15 cellular contexts compared by ENCODE assay signal in the genomic region with DNA sequence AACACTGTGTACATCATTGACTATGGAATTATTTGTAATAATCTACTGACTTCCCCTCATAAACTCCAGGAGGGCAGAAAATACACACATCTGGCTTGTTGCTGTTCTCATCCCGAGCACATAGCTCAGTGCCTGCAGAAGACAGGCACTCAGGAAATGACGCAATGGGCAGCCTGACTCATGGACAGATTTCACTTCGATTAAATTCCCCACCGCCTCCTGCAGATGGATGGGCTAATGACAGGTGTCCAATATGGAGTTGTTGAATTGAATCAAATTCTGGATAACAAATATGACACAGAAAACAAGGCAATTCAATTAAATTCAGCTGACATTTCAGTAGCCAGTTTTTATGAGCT. TPM values are rescaled to one million over a fixed set of nuclear protein-coding genes. Genes with fewer than 3 reads are reported as not detected.
A peak's percentile ranks its signal among the peaks of the same experiment; 100 is the strongest.
DNase-seq lines count a peak whose midpoint lies in the region; ATAC-seq, FAIRE-seq and TF ChIP-seq lines count a peak whose summit lies in the region.
"Had no signal": no experiment of that assay in that cellular context is flagged by ENCODE, and none has a peak within 500 bp of the region (broad histone marks: within the 10 kb centered on the region; RNA-seq: fewer than 3 reads in every experiment).

No MANE protein-coding gene starts in this region.

- CTCF ChIA-PET in A549 (lab: Yijun Ruan, JAX) = interaction anchor here (1.5 to 7.0 kb wide), 7 partner anchors 10 to 1236 kb away, joined by 3 to 56 read pairs (median 8); no protein-coding TSS in a partner anchor

- no peak for TF ChIP-seq CTCF in A549 (IDR thresholded peaks at IDR 0.05)

- H3K4me2 ChIP-seq in A549 = no peak overlapping the region; the same call in 2 of the 3 replicates
- peak overlapping the region; percentile 29 for H3K4me2 ChIP-seq in GM23248 (ENCODE audit: unreplicated experiment)
- H3K4me2 ChIP-seq: BLaER1 had no signal

- DNase-seq in A549 (ENCODE audit: low read depth in 1 of 2, low spot score in 1 of 2) (peak in 1 of 2 experiments; percentile 51), GM23248 (peak; percentile 88), RKO (ENCODE audit: low spot score) (peak; percentile 74), dermis microvascular lymphatic vessel endothelial cell (ENCODE audit: low read depth in 2 of 2) (peak; percentile 58 to 64), T-helper 17 cell (no peak), small intestine (no peak)
- DNase-seq in activated naive CD4-positive, alpha-beta T cell (lab: John Stamatoyannopoulos, UW) = no peak
- DNase-seq: colonic mucosa; immature natural killer cell; Karpas-422; stimulated activated naive CD8-positive, alpha-beta T cell treated with anti-CD3 and anti-CD28 coated beads, Interleukin-15, Interleukin-2, amounts not matched to agents 100 U/mL and 50 U/mL, for 24 hours had no signal

- H3K4me3 ChIP-seq in A549 (no peak overlapping the region), GM23248 (peak overlapping the region; percentile 39), small intestine (ENCODE audit: low read depth in 1 of 2, low read length in 2 of 2) (no peak overlapping the region)
- H3K4me3 ChIP-seq: BLaER1, colonic mucosa had no signal

- no peaks in the 10 kb centered on the region; the same call in none of the 2 replicates for H3K27me3 ChIP-seq in GM23248 (replicated peaks; ENCODE audit: insufficient read depth)
- H3K27me3 ChIP-seq in small intestine (ENCODE audit: control insufficient read depth in 2 of 2, insufficient read depth in 2 of 2, low read length in 2 of 2) = peaks cover 0 to 20% of the 10 kb centered on the region in 2 donors
- H3K27me3 ChIP-seq: BLaER1 had no signal

- no peak for TF ChIP-seq POLR2A in A549 (IDR thresholded peaks at IDR 0.05; ENCODE audit: low read length)

- POLR2A ChIA-PET in A549 (lab: Yijun Ruan, JAX) = no interaction called here

- H3K27ac ChIP-seq in A549 (0 out of 6 replicates have a peak overlapping the region, but pooled peaks of 1 of the 2 experiments have one; percentile 8), GM23248 (peak overlapping the region; percentile 37), small intestine (ENCODE audit: low read depth in 1 of 2, low read length in 1 of 2) (no peak overlapping the region)
- H3K27ac ChIP-seq: BLaER1, colonic mucosa had no signal

- peaks cover 6% of the 10 kb centered on the region for H3K36me3 Mint-ChIP-seq in T-helper 17 cell (ENCODE audit: low read depth)
- H3K36me3 Mint-ChIP-seq: immature natural killer cell had no signal

- ATAC-seq in A549 (peak in 1 of 2 experiments; percentile 39; a peak in 2 of 6 replicates), T-helper 17 cell (no peak), GM21528 (IDR thresholded peaks at IDR 0.05; ENCODE audit: low FRiP score, unreplicated experiment) (no peak)
- ATAC-seq: Panc1; stimulated activated naive CD8-positive, alpha-beta T cell treated with anti-CD3 and anti-CD28 coated beads, Interleukin-15, Interleukin-2, amounts not matched to agents 100 U/mL and 50 U/mL, for 24 hours had no signal

- no peak overlapping the region for H3K27ac Mint-ChIP-seq in T-helper 17 cell
- H3K27ac Mint-ChIP-seq: immature natural killer cell had no signal

- H4K20me1 ChIP-seq in GM23248 (ENCODE audit: insufficient read depth) = no peaks in the 10 kb centered on the region
- H4K20me1 ChIP-seq: BLaER1 had no signal

- in situ Hi-C loops in GM23248 (cut with MboI) = loop anchor here (25.0 kb wide), 1 partner anchor 1132 kb away; no protein-coding TSS in a partner anchor

- no peaks in the 10 kb centered on the region for H3K79me2 ChIP-seq in GM23248 (ENCODE audit: insufficient read depth)

- no peak for FAIRE-seq in A549 (lab: Jason Lieb, UNC)
- FAIRE-seq in small intestine (lab: Jason Lieb, UNC) = no peak

- H3K9ac ChIP-seq in GM23248 = peak overlapping the region; percentile 34; the same call in 1 of the 2 replicates
- H3K9ac ChIP-seq: BLaER1 had no signal

- H3K4me3 Mint-ChIP-seq in T-helper 17 cell = no peak overlapping the region
- H3K4me3 Mint-ChIP-seq: immature natural killer cell had no signal

- no peak overlapping the region for H2AFZ ChIP-seq in GM23248

- H3K4me1 Mint-ChIP-seq in T-helper 17 cell = no peaks in the 10 kb centered on the region
- H3K4me1 Mint-ChIP-seq: immature natural killer cell had no signal

- H3K36me3 ChIP-seq in GM23248 (ENCODE audit: low read depth) (no peaks in the 10 kb centered on the region), small intestine (ENCODE audit: control insufficient read depth in 2 of 2, insufficient read depth in 2 of 2, low read length in 2 of 2) (no peaks in the 10 kb centered on the region)
- H3K36me3 ChIP-seq: BLaER1, colonic mucosa had no signal

- H3K9me2 ChIP-seq in GM23248 (ENCODE audit: insufficient read depth) = no peaks in the 10 kb centered on the region

- H3K27me3 Mint-ChIP-seq in T-helper 17 cell = peaks cover 87% of the 10 kb centered on the region

- H3F3A ChIP-seq in GM23248 (ENCODE audit: insufficient read depth) = no peaks in the 10 kb centered on the region

- no peak for TF ChIP-seq RAD21 in A549 (conservative IDR thresholded peaks at IDR 0.05 in 1 of 2, IDR thresholded peaks at IDR 0.05 in 1 of 2)

- H3K4me1 ChIP-seq in A549 = no peaks in the 10 kb centered on the region
- H3K4me1 ChIP-seq in GM23248 (ENCODE audit: insufficient read depth) = peaks cover 8% of the 10 kb centered on the region
- no peaks in the 10 kb centered on the region for H3K4me1 ChIP-seq in small intestine (ENCODE audit: control insufficient read depth in 2 of 2, insufficient read depth in 1 of 2, low read depth in 1 of 2, low read length in 1 of 2)
- H3K4me1 ChIP-seq: BLaER1, colonic mucosa had no signal

- H3K9me3 ChIP-seq in A549 = peaks cover 28% of the 10 kb centered on the region
- no peaks in the 10 kb centered on the region for H3K9me3 ChIP-seq in GM23248 (ENCODE audit: low read depth)
- H3K9me3 ChIP-seq in T-helper 17 cell (ENCODE audit: control insufficient read depth, low read length, poor library complexity, severe bottlenecking) = no peaks in the 10 kb centered on the region
- no peaks in the 10 kb centered on the region for H3K9me3 ChIP-seq in small intestine (ENCODE audit: control insufficient read depth, low read depth)
- H3K9me3 ChIP-seq: colonic mucosa had no signal

- 15% methylated on average over 4 of the region's 4 CpGs for WGBS in A549 (ENCODE audit: missing lambda C conversion rate)
- whole genome bisulfite sequencing in GM23248 (ENCODE audit: low coverage in 1 of 2, low lambda C conversion rate in 2 of 2, missing lambda C conversion rate in 2 of 2), 2 experiments = 7% methylated on average over 4 of the region's 4 CpGs
- 76 to 92% (median 91%) methylated on average over 4 of the region's 4 CpGs for WGBS in small intestine, 3 donors

- no peak for TF ChIP-seq EP300 in A549 (IDR thresholded peaks at IDR 0.05)

TF ChIP-seq in A549, 52 proteins besides CTCF, POLR2A, EP300 and RAD21 (continues in another document):
- TF ChIP-seq FOSL2 (IDR thresholded peaks at IDR 0.05) (no peak), FOSL2 (CRISPR knock-in tag; IDR thresholded peaks at IDR 0.05) (peak; percentile 25; the same call in 1 of the 2 replicates), POLR2AphosphoS2 (conservative IDR thresholded peaks at IDR 0.05; ENCODE audit: low read length) (no peak), ZSCAN20 (CRISPR knock-in tag; IDR thresholded peaks at IDR 0.05) (no peak), FOXS1 (CRISPR knock-in tag; IDR thresholded peaks at IDR 0.05) (no peak), CEBPB (IDR thresholded peaks at IDR 0.05) (peak; percentile 11 to 33; a peak in 2 of 4 replicates), TP53 (CRISPR knock-in tag; IDR thresholded peaks at IDR 0.05) (no peak), RCOR1 (IDR thresholded peaks at IDR 0.05; ENCODE audit: low read depth, low read length) (no peak), JUNB (IDR thresholded peaks at IDR 0.05) (no peak), CHD4 (IDR thresholded peaks at IDR 0.05; ENCODE audit: borderline replicate concordance) (no peak), CBX8 (IDR thresholded peaks at IDR 0.05) (no peak), PHF8 (IDR thresholded peaks at IDR 0.05; ENCODE audit: borderline replicate concordance, low read depth) (no peak), ZFP36 (IDR thresholded peaks at IDR 0.05; ENCODE audit: borderline replicate concordance, partially characterized antibody) (no peak)
- TF ChIP-seq, protein P1, sequence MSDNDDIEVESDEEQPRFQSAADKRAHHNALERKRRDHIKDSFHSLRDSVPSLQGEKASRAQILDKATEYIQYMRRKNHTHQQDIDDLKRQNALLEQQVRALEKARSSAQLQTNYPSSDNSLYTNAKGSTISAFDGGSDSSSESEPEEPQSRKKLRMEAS (IDR thresholded peaks at IDR 0.05) = no peak
- TF ChIP-seq, protein P2, sequence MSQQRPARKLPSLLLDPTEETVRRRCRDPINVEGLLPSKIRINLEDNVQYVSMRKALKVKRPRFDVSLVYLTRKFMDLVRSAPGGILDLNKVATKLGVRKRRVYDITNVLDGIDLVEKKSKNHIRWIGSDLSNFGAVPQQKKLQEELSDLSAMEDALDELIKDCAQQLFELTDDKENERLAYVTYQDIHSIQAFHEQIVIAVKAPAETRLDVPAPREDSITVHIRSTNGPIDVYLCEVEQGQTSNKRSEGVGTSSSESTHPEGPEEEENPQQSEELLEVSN (IDR thresholded peaks at IDR 0.05; ENCODE audit: borderline replicate concordance, low read depth) = no peak
- TF ChIP-seq, protein P3, sequence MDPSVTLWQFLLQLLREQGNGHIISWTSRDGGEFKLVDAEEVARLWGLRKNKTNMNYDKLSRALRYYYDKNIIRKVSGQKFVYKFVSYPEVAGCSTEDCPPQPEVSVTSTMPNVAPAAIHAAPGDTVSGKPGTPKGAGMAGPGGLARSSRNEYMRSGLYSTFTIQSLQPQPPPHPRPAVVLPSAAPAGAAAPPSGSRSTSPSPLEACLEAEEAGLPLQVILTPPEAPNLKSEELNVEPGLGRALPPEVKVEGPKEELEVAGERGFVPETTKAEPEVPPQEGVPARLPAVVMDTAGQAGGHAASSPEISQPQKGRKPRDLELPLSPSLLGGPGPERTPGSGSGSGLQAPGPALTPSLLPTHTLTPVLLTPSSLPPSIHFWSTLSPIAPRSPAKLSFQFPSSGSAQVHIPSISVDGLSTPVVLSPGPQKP (IDR thresholded peaks at IDR 0.05; ENCODE audit: low read depth, low read length) = no peak

RNA-seq across cellular contexts. Expression of a gene that starts 9.1 kb away (rescaled TPM):
- polyA plus RNA-seq in A549 (2011; rRNA removed) = not detected in 2 replicates
- not detected in 2 replicates for polyA plus RNA-seq in A549 (2012; cell fraction: cytosol; rRNA removed)
- not detected in 2 replicates for polyA plus RNA-seq in A549 (2012; cell fraction: nucleus; rRNA removed)
- not detected in 3 replicates for polyA plus RNA-seq in A549 (2017; fragmentation: RNase III; extraction: RNeasy Plus Mini Kit Qiagen cat#74134 plus additional on column Dnase treatment)
- polyA minus RNA-seq in A549 (2011; rRNA and poly(A)+ RNA removed) = not detected in 2 replicates
- total RNA-seq in GM23248 (2014; rRNA removed; shearing (Covaris generic)) = not detected in 2 replicates
- polyA plus RNA-seq in GM23248 (2016; fragmentation: Nextera tagmentation; extraction: Ambion mirVana) = not detected in 2 replicates
- not detected in 2 replicates for total RNA-seq in dermis microvascular lymphatic vessel endothelial cell
- total RNA-seq in T-helper 17 cell = not detected
- polyA plus RNA-seq in small intestine = not detected
- total RNA-seq: colonic mucosa, mononuclear cell had no signal
- polyA plus RNA-seq: immature natural killer cell had no signal

Comparison
In these comparisons a context has a peak if more than half of its experiments do, and no peak if none do; other contexts are left out.
1. DNase-seq: peak in GM23248 (single experiment), RKO (single experiment) and dermis microvascular lymphatic vessel endothelial cell (2 of 2); none in T-helper 17 cell (0 of 3), small intestine (single experiment) and activated naive CD4-positive, alpha-beta T cell (0 of 4).